ENCODE assay signal across 8 cellular contexts in genomic region chr10:87817873-87818504, GRCh38. TPM values are rescaled to one million over a fixed set of nuclear protein-coding genes. Genes with fewer than 3 reads are reported as not detected.
DNase-seq lines count a peak whose midpoint lies in the region; ATAC-seq, FAIRE-seq and TF ChIP-seq lines count a peak whose summit lies in the region.

ATAD1 (minus strand) TSS chr10:87818226; CDS start chr10:87814599, 3,627 bp downstream.

- H3K4me1 ChIP-seq in ascending aorta = peaks cover 0 to 14% of the 10 kb centered on the region in 2 donors

- TF ChIP-seq CTCF in ascending aorta (IDR thresholded peaks at IDR 0.05) = peak in 2 of 3 experiments; percentile 24 to 45

- H3K9me3 ChIP-seq in ascending aorta = no peaks in the 10 kb centered on the region

- TF ChIP-seq POLR2A in GM12892 (IDR thresholded peaks at IDR 0.05; ENCODE audit: low read depth, low read length) = peak; percentile 93

- intact Hi-C loops in T-helper 2 cell treated with Interferon-gamma antibody and Interleukin-4, amounts not matched to agents 100 ng/mL and 5 ng/mL, for 36 hours (cut with micrococcal nuclease) = loop anchor here (1.0 to 10.0 kb wide), 6 partner anchors 36 to 735 kb away; partner anchors contain the start of genes GLUD1 and SHLD2
- intact Hi-C loops in ascending aorta (cut with DNase I) = no loop called here

- H3K36me3 ChIP-seq in ascending aorta = no peaks in the 10 kb centered on the region

- peak within 1 kb of the TSS; percentile 70 to 95 for H3K4me3 ChIP-seq in ascending aorta

- FAIRE-seq in GM12892 (lab: Jason Lieb, UNC) = peak; percentile 100

- peak; percentile 78 for ATAC-seq in HG02870 (IDR thresholded peaks at IDR 0.05; ENCODE audit: unreplicated experiment)

- H3K27ac ChIP-seq in ascending aorta = peak within 1 kb of the TSS; percentile 78 to 85

- H3K27me3 ChIP-seq in ascending aorta = no peaks in the 10 kb centered on the region

- peak; percentile 59 for DNase-seq in GM12892 (ENCODE audit: insufficient read length)
- peak; percentile 87 for DNase-seq in NCI-H146 treated with DMSO at 0.1 percent for 48 hours (lab: John Stamatoyannopoulos, UW; ENCODE audit: unreplicated experiment)
- peak; percentile 43 to 86 for DNase-seq in ascending aorta (ENCODE audit: low spot score in 2 of 2)
- DNase-seq in hepatic stellate cell (ENCODE audit: low spot score) = peak; percentile 86
- peak; percentile 96 for DNase-seq in retina
- no peak for DNase-seq in NCI-H774 (lab: John Stamatoyannopoulos, UW)

RNA-seq across cellular contexts. Expression of gene ATAD1, which starts in this region (rescaled TPM):
- polyA plus RNA-seq in GM12892 (2012; ENCODE audit: missing spikeins) = 33.6 TPM
- total RNA-seq in T-helper 2 cell treated with Interferon-gamma antibody and Interleukin-4, amounts not matched to agents 100 ng/mL and 5 ng/mL, for 36 hours = 43.1 and 43.7 TPM in 2 replicates
- 22.1 TPM for total RNA-seq in ascending aorta
